ENCODE assay signal across 8 cellular contexts in genomic region chr6:114342826-114343781, GRCh38. TPM values are rescaled to one million over a fixed set of nuclear protein-coding genes. Genes with fewer than 3 reads are reported as not detected.
DNase-seq lines count a peak whose midpoint lies in the region; ATAC-seq and TF ChIP-seq lines count a peak whose summit lies in the region.

Gene HS3ST5, minus strand, starts transcription at chr6:114343023. Its CDS starts 280,178 bp downstream, at chr6:114062845.

- H3K36me3 ChIP-seq in DND-41 (ENCODE audit: insufficient read depth, low read length): no peaks in the 10 kb centered on the region
- H3K36me3 ChIP-seq in SJSA1: peaks cover 8% of the 10 kb centered on the region
- H3K36me3 ChIP-seq in upper lobe of right lung: no peaks in the 10 kb centered on the region

- H3K4me1 ChIP-seq in DND-41 (ENCODE audit: insufficient read depth, low read length) (no peaks in the 10 kb centered on the region), SJSA1 (replicated peaks) (peaks cover 43% of the 10 kb centered on the region), upper lobe of right lung (no peaks in the 10 kb centered on the region)

- TF ChIP-seq CTCF in DND-41 (IDR thresholded peaks at IDR 0.05; ENCODE audit: borderline replicate concordance, extremely low read depth, low read length, poor library complexity, severe bottlenecking): peak; percentile 12
- peak; percentile 48 for TF ChIP-seq CTCF in epithelial cell of proximal tubule (conservative IDR thresholded peaks at IDR 0.05; ENCODE audit: low read depth, low read length)
- TF ChIP-seq CTCF in upper lobe of right lung (IDR thresholded peaks at IDR 0.05): peak; percentile 24

- H3K27me3 ChIP-seq in DND-41 (ENCODE audit: insufficient read depth, low read length, poor library complexity) (peaks cover 7% of the 10 kb centered on the region), SJSA1 (replicated peaks) (no peaks in the 10 kb centered on the region), upper lobe of right lung (peaks cover 36% of the 10 kb centered on the region)

- no peaks in the 10 kb centered on the region for H3K79me2 ChIP-seq in DND-41 (ENCODE audit: insufficient read depth, low read length)

- H3K9ac ChIP-seq in DND-41 (ENCODE audit: low read depth, low read length): no peak within 1 kb of the TSS

- intact Hi-C loops in upper lobe of right lung (cut with DNase I): no loop called here

- H3K4me3 ChIP-seq in DND-41 (ENCODE audit: low read depth in 1 of 2, low read length in 2 of 2) (no peak within 1 kb of the TSS), SJSA1 (peak within 1 kb of the TSS; percentile 91), epithelial cell of proximal tubule (ENCODE audit: low read depth, low read length) (peak within 1 kb of the TSS; percentile 57), upper lobe of right lung (peak within 1 kb of the TSS; percentile 40)

- no peak within 1 kb of the TSS for H3K4me2 ChIP-seq in DND-41 (ENCODE audit: insufficient read depth, low read length)

- ATAC-seq in DND-41 (ENCODE audit: insufficient read depth, low read depth) (no peak), HG03280 (IDR thresholded peaks at IDR 0.05; ENCODE audit: unreplicated experiment) (peak; percentile 46), upper lobe of right lung (peak; percentile 69), HG03378 (IDR thresholded peaks at IDR 0.05; ENCODE audit: unreplicated experiment) (no peak)

- no peaks in the 10 kb centered on the region for H3K9me3 ChIP-seq in DND-41 (ENCODE audit: insufficient read depth, low read length, severe bottlenecking)
- H3K9me3 ChIP-seq in SJSA1 (replicated peaks): no peaks in the 10 kb centered on the region
- no peaks in the 10 kb centered on the region for H3K9me3 ChIP-seq in upper lobe of right lung

- H2AFZ ChIP-seq in DND-41 (ENCODE audit: low read depth, low read length): no peak within 1 kb of the TSS

- H3K27ac ChIP-seq in DND-41 (ENCODE audit: low read length) (no peak within 1 kb of the TSS), SJSA1 (peak within 1 kb of the TSS; percentile 64), upper lobe of right lung (no peak within 1 kb of the TSS)

- DNase-seq in DND-41 (no peak), SJSA1 (ENCODE audit: low read depth in 1 of 2, low spot score in 2 of 2) (peak; percentile 77 to 84), epithelial cell of proximal tubule (ENCODE audit: low read depth) (no peak), midbrain (lab: John Stamatoyannopoulos, UW) (peak; percentile 63), upper lobe of right lung (peak; percentile 64), SKM-1 (lab: John Stamatoyannopoulos, UW; ENCODE audit: unreplicated experiment) (no peak)

- no peaks in the 10 kb centered on the region for H4K20me1 ChIP-seq in DND-41 (ENCODE audit: insufficient read depth, low read length)

RNA-seq across cellular contexts. Expression of gene HS3ST5, which starts in this region (rescaled TPM):
- total RNA-seq in SJSA1 (2014; rRNA removed; shearing (Covaris generic)): 1.7 and 2.9 TPM in 2 replicates
- total RNA-seq in epithelial cell of proximal tubule (0.17 TPM in 1 of 2 replicates, not detected in the other), upper lobe of right lung (not detected)

Comparison
In these comparisons a context has a peak if more than half of its experiments do, and no peak if none do; other contexts are left out.
1. Peak in DNase-seq, ATAC-seq and H3K4me3 ChIP-seq in upper lobe of right lung; RNA of the gene not detected or under 1 TPM.
2. DNase-seq: peak in SJSA1 (2 of 2) and midbrain (single experiment); none in DND-41 (single experiment), epithelial cell of proximal tubule (single experiment) and SKM-1 (single experiment).
3. H3K4me3 ChIP-seq: peak in SJSA1 (single experiment) and epithelial cell of proximal tubule (single experiment); none in DND-41 (0 of 2).
4. Peak in every context shown above with its lines, with median percentiles within 50 percentile points of each other: CTCF ChIP-seq.